In genomic region chr20:39676857-39677351, GRCh38 we compare ENCODE assay signal across 1 cellular context.
TF ChIP-seq lines count a peak whose summit lies in the region.

No MANE protein-coding gene starts in this region.

TF ChIP-seq in SK-N-SH, 30 proteins besides CTCF, POLR2A, EP300 and RAD21 (continued from another document):
- TF ChIP-seq TEAD4 (IDR thresholded peaks at IDR 0.05; ENCODE audit: borderline replicate concordance, insufficient read depth) (no peak), FOXJ3 (CRISPR knock-in tag; IDR thresholded peaks at IDR 0.05) (no peak), NFIC (IDR thresholded peaks at IDR 0.05; ENCODE audit: borderline replicate concordance) (no peak), GATA2 (CRISPR knock-in tag; IDR thresholded peaks at IDR 0.05) (no peak), TAF1 (IDR thresholded peaks at IDR 0.05; ENCODE audit: borderline replicate concordance, low read depth, low read length) (no peak), MAX (IDR thresholded peaks at IDR 0.05; ENCODE audit: low read depth) (no peak), CHD2 (IDR thresholded peaks at IDR 0.05; ENCODE audit: low read length, partially characterized antibody) (no peak), RXRA (IDR thresholded peaks at IDR 0.05; ENCODE audit: borderline replicate concordance, low read depth) (no peak), JUND (IDR thresholded peaks at IDR 0.05) (no peak)
